Comparison of ENCODE assay signal across 1 cellular context in genomic region chr2:195721042-195721441, GRCh38.
TF ChIP-seq lines count a peak whose summit lies in the region.

No MANE protein-coding gene starts in this region.

TF ChIP-seq in WTC11, 78 proteins besides CTCF, POLR2A, EP300 and RAD21 (continued from another document):
- TF ChIP-seq MXD4 (CRISPR knock-in tag; IDR thresholded peaks at IDR 0.05; ENCODE audit: borderline replicate concordance) (no peak), FOXK1 (CRISPR knock-in tag; IDR thresholded peaks at IDR 0.05) (no peak), NFATC4 (CRISPR knock-in tag; IDR thresholded peaks at IDR 0.05) (no peak), PRRX2 (CRISPR knock-in tag; IDR thresholded peaks at IDR 0.05) (no peak), ZNF423 (CRISPR knock-in tag; IDR thresholded peaks at IDR 0.05) (no peak), ZNF671 (CRISPR knock-in tag; IDR thresholded peaks at IDR 0.05) (no peak), NR2C2 (CRISPR knock-in tag; IDR thresholded peaks at IDR 0.05) (no peak), ZNF138 (CRISPR knock-in tag; conservative IDR thresholded peaks at IDR 0.05) (no peak)
TF ChIP-seq in WTC11: peak in this region for 0.
